Comparison of ENCODE assay signal across 11 cellular contexts in genomic region chr4:124804584-124804983, GRCh38.
DNase-seq lines count a peak whose midpoint lies in the region; ATAC-seq, FAIRE-seq and TF ChIP-seq lines count a peak whose summit lies in the region.
"Had no signal": no experiment of that assay in that cellular context is flagged by ENCODE, and none has a peak within 500 bp of the region (broad histone marks: within the 10 kb centered on the region; RNA-seq: fewer than 3 reads in every experiment).

No MANE protein-coding gene starts in this region.

- intact Hi-C loops in adrenal gland (cut with DNase I): no loop called here

- TF ChIP-seq CTCF in foreskin keratinocyte (conservative IDR thresholded peaks at IDR 0.05) (no peak), adrenal gland (IDR thresholded peaks at IDR 0.05) (no peak)

- TF ChIP-seq POLR2A in adrenal gland (IDR thresholded peaks at IDR 0.05) (no peak), H54 (IDR thresholded peaks at IDR 0.05; ENCODE audit: low read depth, low read length) (no peak)

- H3K27ac ChIP-seq in foreskin keratinocyte (peak overlapping the region; percentile 62), adrenal gland (no peak overlapping the region)

- H3K27me3 ChIP-seq in foreskin keratinocyte (no peaks in the 10 kb centered on the region), adrenal gland (no peaks in the 10 kb centered on the region)

- no peaks in the 10 kb centered on the region for H3K9me3 ChIP-seq in adrenal gland (replicated peaks in 1 of 3)

- peak in 1 of 2 donors; percentile 12 for DNase-seq in foreskin keratinocyte
- DNase-seq in NCI-H1105 treated with DMSO at 0.1 percent for 48 hours (lab: John Stamatoyannopoulos, UW): no peak
- no peak for DNase-seq in NCI-H524 treated with DMSO at 0.1 percent for 48 hours (lab: John Stamatoyannopoulos, UW)
- DNase-seq in adrenal gland: no peak
- no peak for DNase-seq in H54 (ENCODE audit: insufficient read length, low spot score)
- DNase-seq: activated gamma-delta T cell; CD8-positive, alpha-beta T cell; NCI-H187 had no signal

- FAIRE-seq in H54 (lab: Jason Lieb, UNC): no peak

- H3K36me3 ChIP-seq in adrenal gland (replicated peaks in 1 of 2): no peaks in the 10 kb centered on the region

- H3K4me1 ChIP-seq in foreskin keratinocyte: no peaks in the 10 kb centered on the region
- no peaks in the 10 kb centered on the region for H3K4me1 ChIP-seq in adrenal gland (replicated peaks in 1 of 2)

- ATAC-seq in GM18868 (IDR thresholded peaks at IDR 0.05; ENCODE audit: unreplicated experiment) (peak; percentile 62), GM21786 (IDR thresholded peaks at IDR 0.05; ENCODE audit: unreplicated experiment) (peak; percentile 91), HG03457 (IDR thresholded peaks at IDR 0.05; ENCODE audit: unreplicated experiment) (peak; percentile 86), foreskin keratinocyte (no peak)
- ATAC-seq: CD8-positive, alpha-beta T cell had no signal

- H3K4me3 ChIP-seq in adrenal gland: no peak overlapping the region
